12 cellular contexts compared by ENCODE assay signal in the genomic region with DNA sequence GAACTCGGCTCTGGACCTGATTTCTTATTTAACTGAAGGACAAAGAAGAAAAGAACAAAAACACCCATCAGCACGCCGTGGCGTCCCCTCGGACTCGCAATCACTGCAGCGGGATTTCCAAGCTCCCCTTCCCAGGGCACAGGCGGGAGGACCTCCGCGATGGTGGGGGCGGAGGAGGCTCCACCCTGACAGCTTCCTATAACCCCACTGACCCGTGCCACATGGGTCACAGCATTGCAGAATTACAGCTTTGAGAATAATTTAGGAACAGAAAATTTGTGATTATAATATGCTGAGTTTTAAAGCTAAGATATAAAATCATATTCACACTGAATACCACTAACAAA.
DNase-seq lines count a peak whose midpoint lies in the region; ATAC-seq and TF ChIP-seq lines count a peak whose summit lies in the region.
"Had no signal": no experiment of that assay in that cellular context is flagged by ENCODE, and none has a peak within 500 bp of the region (broad histone marks: within the 10 kb centered on the region; RNA-seq: fewer than 3 reads in every experiment).

No MANE protein-coding gene starts in this region.

- no peaks in the 10 kb centered on the region for H3K36me3 ChIP-seq in ascending aorta
- no peaks in the 10 kb centered on the region for H3K36me3 ChIP-seq in neuronal stem cell (replicated peaks in 1 of 2; ENCODE audit: control insufficient read depth in 2 of 2, insufficient read depth in 2 of 2, low read length in 2 of 2)
- H3K36me3 ChIP-seq in Karpas-422 (ENCODE audit: insufficient read depth, low read length) = no peaks in the 10 kb centered on the region
- H3K36me3 ChIP-seq: cardiac muscle cell had no signal

- H3K9ac ChIP-seq in neuronal stem cell (ENCODE audit: low read depth, low read length, poor library complexity) = no peak overlapping the region
- H3K9ac ChIP-seq in Karpas-422 (ENCODE audit: low read length) = no peak overlapping the region

- H3K14ac ChIP-seq in neuronal stem cell (ENCODE audit: low read length) = no peak overlapping the region

- H4K8ac ChIP-seq in neuronal stem cell (ENCODE audit: low read depth, low read length) = no peak overlapping the region

- H3K4me2 ChIP-seq in neuronal stem cell (ENCODE audit: insufficient read depth, low read length, poor library complexity, severe bottlenecking) (peak overlapping the region; percentile 51), Karpas-422 (ENCODE audit: low read depth, low read length, poor library complexity, severe bottlenecking) (no peak overlapping the region)

- intact Hi-C loops in ascending aorta (cut with DNase I) (no loop called here), left ventricle myocardium superior (cut with micrococcal nuclease) (no loop called here)

- H3K18ac ChIP-seq in neuronal stem cell (ENCODE audit: low read length) = no peak overlapping the region

- no peak overlapping the region for H3K27ac ChIP-seq in ascending aorta
- H3K27ac ChIP-seq in neuronal stem cell (replicated peaks; ENCODE audit: low read length) = no peak overlapping the region
- no peak overlapping the region for H3K27ac ChIP-seq in Karpas-422 (ENCODE audit: low read length)
- H3K27ac ChIP-seq: cardiac muscle cell had no signal

- H3K27me3 ChIP-seq in ascending aorta = no peaks in the 10 kb centered on the region
- peaks cover 0 to 8% (median 6%) of the 10 kb centered on the region in 3 experiments for H3K27me3 ChIP-seq in neuronal stem cell (ENCODE audit: control insufficient read depth in 3 of 3, insufficient read depth in 3 of 3, low read depth in 1 of 3, low read length in 3 of 3)
- no peaks in the 10 kb centered on the region for H3K27me3 ChIP-seq in Karpas-422 (ENCODE audit: low read length)

- peak overlapping the region; percentile 40 for H3K4me3 ChIP-seq in AG09309 (ENCODE audit: control insufficient read depth, low read depth, low read length)
- peak overlapping the region; percentile 27 to 49 for H3K4me3 ChIP-seq in ascending aorta
- H3K4me3 ChIP-seq in neuronal stem cell (ENCODE audit: low read length in 2 of 2) = peak overlapping the region; percentile 22 to 24
- no peak overlapping the region for H3K4me3 ChIP-seq in Karpas-422 (ENCODE audit: low read length)
- H3K4me3 ChIP-seq: cardiac muscle cell had no signal

- peaks cover 0 to 4% of the 10 kb centered on the region in 2 donors for H3K4me1 ChIP-seq in ascending aorta
- H3K4me1 ChIP-seq in neuronal stem cell (ENCODE audit: control insufficient read depth in 2 of 2, insufficient read depth in 1 of 2, low read depth in 1 of 2, low read length in 2 of 2) = peaks cover 2 to 3% of the 10 kb centered on the region in 2 donors
- H3K4me1 ChIP-seq in Karpas-422 (ENCODE audit: low read length) = peaks cover 12% of the 10 kb centered on the region

- H3K9me2 ChIP-seq in Karpas-422 (replicated peaks; ENCODE audit: insufficient read depth, low read length) = no peaks in the 10 kb centered on the region

- H3K79me2 ChIP-seq in Karpas-422 (ENCODE audit: low read length) = no peaks in the 10 kb centered on the region

- DNase-seq in AG09309 (ENCODE audit: low read depth) (no peak), ascending aorta (ENCODE audit: low spot score in 2 of 2) (no peak), left ventricle myocardium superior (peak; percentile 37), neuronal stem cell (ENCODE audit: low spot score) (no peak), OCI-M1 (lab: John Stamatoyannopoulos, UW) (no peak), Karpas-422 (no peak), NCI-H1105 (lab: John Stamatoyannopoulos, UW) (no peak)
- DNase-seq: activated CD8-positive, alpha-beta memory T cell treated with anti-CD3 and anti-CD28 coated beads, Interleukin-2, amount 50 U/mL, for 4 hours; CD4-positive, CD25-positive, alpha-beta regulatory T cell; T1000 had no signal

- H3K23ac ChIP-seq in neuronal stem cell (ENCODE audit: low read depth, low read length, poor library complexity) = no peak overlapping the region

- no peak overlapping the region for H3K4ac ChIP-seq in neuronal stem cell (ENCODE audit: low read length)

- no peak overlapping the region for H2BK15ac ChIP-seq in neuronal stem cell (ENCODE audit: low read length)

- no peak overlapping the region for H4K91ac ChIP-seq in neuronal stem cell (ENCODE audit: low read depth, low read length, poor library complexity)

- no CpG with 5 or more reads among the region's 12 CpGs for WGBS in neuronal stem cell (ENCODE audit: extremely low coverage in 2 of 2, insufficient read length in 2 of 2, insufficient replicate concordance in 1 of 2), 2 donors

- H2AK5ac ChIP-seq in neuronal stem cell (ENCODE audit: low read depth, low read length) = no peak overlapping the region

- no peak overlapping the region for H2BK12ac ChIP-seq in neuronal stem cell (ENCODE audit: low read length)

- H2BK120ac ChIP-seq in neuronal stem cell (ENCODE audit: low read depth, low read length) = no peak overlapping the region

- H3K79me1 ChIP-seq in neuronal stem cell (ENCODE audit: low read depth, low read length) = no peaks in the 10 kb centered on the region

- no peaks in the 10 kb centered on the region for H4K20me1 ChIP-seq in Karpas-422 (ENCODE audit: insufficient read depth, low read depth, low read length)

- peak overlapping the region; percentile 88 for H2AFZ ChIP-seq in neuronal stem cell (ENCODE audit: low read length)
- H2AFZ ChIP-seq in Karpas-422 (ENCODE audit: low read length) = no peak overlapping the region

- no peak overlapping the region for H2BK5ac ChIP-seq in neuronal stem cell (ENCODE audit: low read length)

- TF ChIP-seq CTCF in AG09309 (IDR thresholded peaks at IDR 0.05; ENCODE audit: control insufficient read depth, insufficient read depth, low read depth, low read length, missing control alignments) (no peak), ascending aorta (IDR thresholded peaks at IDR 0.05) (no peak)

- H3K9me3 ChIP-seq in ascending aorta = no peaks in the 10 kb centered on the region
- H3K9me3 ChIP-seq in neuronal stem cell (replicated peaks in 1 of 2; ENCODE audit: control insufficient read depth in 2 of 2, insufficient read depth in 1 of 2, low read depth in 1 of 2, low read length in 2 of 2) = no peaks in the 10 kb centered on the region
- no peaks in the 10 kb centered on the region for H3K9me3 ChIP-seq in Karpas-422 (ENCODE audit: low read length)

- ATAC-seq in left ventricle myocardium superior (peak; percentile 40), HG02610 (IDR thresholded peaks at IDR 0.05; ENCODE audit: unreplicated experiment) (no peak)
